8 cellular contexts compared by ENCODE assay signal in the genomic region with DNA sequence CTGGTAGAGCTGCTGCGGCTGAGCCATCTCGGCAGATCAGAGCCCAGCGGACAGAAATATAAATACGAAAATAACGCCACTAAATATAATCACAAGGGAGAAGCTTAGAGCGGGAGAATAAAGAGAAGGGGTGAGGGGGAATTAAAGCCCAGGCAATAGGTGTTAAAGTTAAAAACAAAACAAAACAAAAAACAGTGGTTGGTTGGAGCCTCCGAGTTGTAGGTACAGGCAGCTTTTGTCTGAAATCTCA. TPM values are rescaled to one million over a fixed set of nuclear protein-coding genes. Genes with fewer than 3 reads are reported as not detected.
A peak's percentile ranks its signal among the peaks of the same experiment; 100 is the strongest.
DNase-seq lines count a peak whose midpoint lies in the region; ATAC-seq and TF ChIP-seq lines count a peak whose summit lies in the region.

No MANE protein-coding gene starts in this region.

- no peaks in the 10 kb centered on the region; the same call in 1 of the 2 replicates for H3K9me3 Mint-ChIP-seq in HFFc6
- H3K9me3 Mint-ChIP-seq in activated naive CD8-positive, alpha-beta T cell treated with anti-CD3 and anti-CD28 coated beads for 36 hours: no peaks in the 10 kb centered on the region
- no peaks in the 10 kb centered on the region for H3K9me3 Mint-ChIP-seq in stimulated activated effector memory CD8-positive, alpha-beta T cell treated with anti-CD3 and anti-CD28 coated beads, Interleukin-12 subunit alpha, Interleukin-12 subunit beta, amount 100 ng/mL, for 72 hours

- H3K36me3 Mint-ChIP-seq in HFFc6 (ENCODE audit: low read depth): peaks cover 40% of the 10 kb centered on the region
- peaks cover 4% of the 10 kb centered on the region for H3K36me3 Mint-ChIP-seq in activated naive CD8-positive, alpha-beta T cell treated with anti-CD3 and anti-CD28 coated beads for 36 hours
- H3K36me3 Mint-ChIP-seq in stimulated activated effector memory CD8-positive, alpha-beta T cell treated with anti-CD3 and anti-CD28 coated beads, Interleukin-12 subunit alpha, Interleukin-12 subunit beta, amount 100 ng/mL, for 72 hours: no peaks in the 10 kb centered on the region

- peaks cover 12% of the 10 kb centered on the region for H3K4me1 Mint-ChIP-seq in HFFc6 (ENCODE audit: low read depth)
- peaks cover 27% of the 10 kb centered on the region for H3K4me1 Mint-ChIP-seq in activated naive CD8-positive, alpha-beta T cell treated with anti-CD3 and anti-CD28 coated beads for 36 hours
- peaks cover 30% of the 10 kb centered on the region for H3K4me1 Mint-ChIP-seq in stimulated activated effector memory CD8-positive, alpha-beta T cell treated with anti-CD3 and anti-CD28 coated beads, Interleukin-12 subunit alpha, Interleukin-12 subunit beta, amount 100 ng/mL, for 72 hours

- peak overlapping the region; percentile 96 for H3K4me3 Mint-ChIP-seq in HFFc6
- peak overlapping the region; percentile 68 for H3K4me3 Mint-ChIP-seq in activated naive CD8-positive, alpha-beta T cell treated with anti-CD3 and anti-CD28 coated beads for 36 hours
- H3K4me3 Mint-ChIP-seq in stimulated activated effector memory CD8-positive, alpha-beta T cell treated with anti-CD3 and anti-CD28 coated beads, Interleukin-12 subunit alpha, Interleukin-12 subunit beta, amount 100 ng/mL, for 72 hours: peak overlapping the region; percentile 74

- no peak for TF ChIP-seq CTCF in HFFc6 (IDR thresholded peaks at IDR 0.05)

- H3K9me3 ChIP-seq in iPS-18c (ENCODE audit: control insufficient read depth, insufficient read depth, low read length): no peaks in the 10 kb centered on the region

- DNase-seq in HFFc6: no peak
- DNase-seq in activated naive CD8-positive, alpha-beta T cell treated with anti-CD3 and anti-CD28 coated beads for 36 hours: no peak
- DNase-seq in stimulated activated effector memory CD8-positive, alpha-beta T cell treated with anti-CD3 and anti-CD28 coated beads, Interleukin-12 subunit alpha, Interleukin-12 subunit beta, amount 100 ng/mL, for 72 hours (ENCODE audit: low spot score in 2 of 2): no peak

- ATAC-seq in stimulated activated effector memory CD8-positive, alpha-beta T cell treated with anti-CD3 and anti-CD28 coated beads, Interleukin-12 subunit alpha, Interleukin-12 subunit beta, amount 100 ng/mL, for 72 hours: no peak
- ATAC-seq in HG03354 (IDR thresholded peaks at IDR 0.05; ENCODE audit: poor library complexity, severe bottlenecking, unreplicated experiment) (no peak), HG02678 (IDR thresholded peaks at IDR 0.05; ENCODE audit: unreplicated experiment) (no peak), GM21723 (IDR thresholded peaks at IDR 0.05; ENCODE audit: unreplicated experiment) (no peak), GM21786 (IDR thresholded peaks at IDR 0.05; ENCODE audit: unreplicated experiment) (no peak)

- H3K27ac Mint-ChIP-seq in HFFc6: peak overlapping the region; percentile 96
- H3K27ac Mint-ChIP-seq in activated naive CD8-positive, alpha-beta T cell treated with anti-CD3 and anti-CD28 coated beads for 36 hours: no peak overlapping the region
- no peak overlapping the region for H3K27ac Mint-ChIP-seq in stimulated activated effector memory CD8-positive, alpha-beta T cell treated with anti-CD3 and anti-CD28 coated beads, Interleukin-12 subunit alpha, Interleukin-12 subunit beta, amount 100 ng/mL, for 72 hours

- H3K4me3 ChIP-seq in iPS-18c (ENCODE audit: insufficient read depth, low read depth, low read length): peak overlapping the region; percentile 74

- peaks cover 22% of the 10 kb centered on the region for H3K27me3 Mint-ChIP-seq in HFFc6 (ENCODE audit: insufficient read depth)
- H3K27me3 Mint-ChIP-seq in activated naive CD8-positive, alpha-beta T cell treated with anti-CD3 and anti-CD28 coated beads for 36 hours: peaks cover 94% of the 10 kb centered on the region

RNA-seq across cellular contexts. Expression of a gene that starts 1.3 kb away (rescaled TPM):
- 10 to 100 TPM; 69.1 to 85.4 (median 74.1) TPM for total RNA-seq in HFFc6 (2021; fragmentation: NEBNext Ultra II Directional; extraction: Animal tissue kit (Norgen Biotek cat#: 25700))
- not detected for total RNA-seq in activated naive CD8-positive, alpha-beta T cell treated with anti-CD3 and anti-CD28 coated beads for 36 hours

Comparison
In these comparisons a context has a peak if more than half of its experiments do, and no peak if none do; other contexts are left out.
1. RNA of a gene that starts 1.3 kb away (total RNA-seq): 69.1 to 85.4 TPM in HFFc6; not detected in activated naive CD8-positive, alpha-beta T cell treated with anti-CD3 and anti-CD28 coated beads for 36 hours; every median in the first group is over 10 times any median in the second.
2. Peak in every context shown above with its lines, with median percentiles within 50 percentile points of each other: H3K4me3 Mint-ChIP-seq.